12 cellular contexts compared by ENCODE assay signal in genomic region chr11:15471028-15471708, GRCh38.
A peak's percentile ranks its signal among the peaks of the same experiment; 100 is the strongest.
DNase-seq lines count a peak whose midpoint lies in the region; ATAC-seq lines count a peak whose summit lies in the region.
"Had no signal": no experiment of that assay in that cellular context is flagged by ENCODE, and none has a peak within 500 bp of the region (broad histone marks: within the 10 kb centered on the region; RNA-seq: fewer than 3 reads in every experiment).

No MANE protein-coding gene starts in this region.

- no peaks in the 10 kb centered on the region for H3K27me3 ChIP-seq in mucosa of rectum (ENCODE audit: control insufficient read depth in 2 of 2, insufficient read depth in 2 of 2, low read length in 2 of 2)
- H3K27me3 ChIP-seq: pancreas had no signal

- H3K36me3 ChIP-seq in mucosa of rectum (ENCODE audit: control insufficient read depth in 2 of 2, insufficient read depth in 2 of 2, low read length in 2 of 2), result no peaks in the 10 kb centered on the region
- H3K36me3 ChIP-seq: pancreas had no signal

- no peak overlapping the region for H3K4me3 ChIP-seq in mucosa of rectum (ENCODE audit: low read length in 2 of 2)
- H3K4me3 ChIP-seq: pancreas had no signal

- H3K27ac ChIP-seq in mucosa of rectum (ENCODE audit: low read depth in 2 of 2, low read length in 2 of 2), result peak overlapping the region; percentile 66 to 73
- H3K27ac ChIP-seq: pancreas had no signal

- H3K4me1 ChIP-seq in mucosa of rectum (ENCODE audit: control insufficient read depth in 2 of 2, insufficient read depth in 2 of 2, low read length in 2 of 2), result peaks cover 4 to 5% of the 10 kb centered on the region in 2 donors
- H3K4me1 ChIP-seq: pancreas had no signal

- peak; percentile 46 for ATAC-seq in GM18907 (IDR thresholded peaks at IDR 0.05; ENCODE audit: unreplicated experiment)
- ATAC-seq in HG03039 (IDR thresholded peaks at IDR 0.05; ENCODE audit: unreplicated experiment), result peak; percentile 47
- ATAC-seq in GM19467 (IDR thresholded peaks at IDR 0.05; ENCODE audit: unreplicated experiment), result no peak
- ATAC-seq: activated T-cell treated with anti-CD3 and anti-CD28 coated beads, Interleukin-2, amount 50 U/mL, for 72 hours had no signal

- H3K9ac ChIP-seq in mucosa of rectum (ENCODE audit: low read depth in 1 of 2, low read length in 2 of 2), result no peak overlapping the region

- no peaks in the 10 kb centered on the region for H3K9me3 ChIP-seq in mucosa of rectum (ENCODE audit: control insufficient read depth in 2 of 2, low read length in 2 of 2)
- H3K9me3 ChIP-seq: pancreas had no signal

- DNase-seq in NCI-H69 (lab: John Stamatoyannopoulos, UW), result peak; percentile 92
- no peak for DNase-seq in NCI-H1694 (lab: John Stamatoyannopoulos, UW)
- no peak for DNase-seq in retina
- DNase-seq in iPS-NIHi11 (ENCODE audit: low spot score), result no peak
- DNase-seq: activated T-cell treated with anti-CD3 and anti-CD28 coated beads, Interleukin-2, amount 50 U/mL, for 72 hours; CD4-positive, alpha-beta T cell; NCI-H446; pancreas had no signal
